ENCODE assay signal across 6 cellular contexts in genomic region chr9:136769710-136770191, GRCh38. TPM values are rescaled to one million over a fixed set of nuclear protein-coding genes. Genes with fewer than 3 reads are reported as not detected.
DNase-seq lines count a peak whose midpoint lies in the region; ATAC-seq and TF ChIP-seq lines count a peak whose summit lies in the region.

No MANE protein-coding gene starts in this region.

- no peak overlapping the region for H2BK12ac ChIP-seq in mesenchymal stem cell (ENCODE audit: low read length in 2 of 2)

- no peak overlapping the region for H3K4me3 ChIP-seq in liver (ENCODE audit: low read depth in 1 of 3, low read length in 3 of 3)
- H3K4me3 ChIP-seq in mesenchymal stem cell (ENCODE audit: insufficient read depth in 1 of 2, low read depth in 1 of 2, low read length in 2 of 2): no peak overlapping the region

- TF ChIP-seq RAD21 in liver (IDR thresholded peaks at IDR 0.05): peak in 1 of 2 donors; percentile 11

- DNase-seq in activated effector memory CD4-positive, alpha-beta T cell treated with anti-CD3 and anti-CD28 coated beads, Interleukin-2, amount 50 U/mL, for 16 hours: peak; percentile 81
- DNase-seq in activated effector memory CD4-positive, alpha-beta T cell treated with Interleukin-2 at 50 U/mL for 16 hours: no peak
- DNase-seq in activated T-cell treated with anti-CD3 and anti-CD28 coated beads, Interleukin-2, amount 50 U/mL, for 72 hours: peak; percentile 71
- no peak for DNase-seq in mesenchymal stem cell

- no peak overlapping the region for H3K23ac ChIP-seq in mesenchymal stem cell (ENCODE audit: low read length in 2 of 2)

- H3K4me1 ChIP-seq in liver (ENCODE audit: control insufficient read depth in 4 of 4, insufficient read depth in 4 of 4, low read length in 3 of 4): no peaks in the 10 kb centered on the region
- H3K4me1 ChIP-seq in mesenchymal stem cell (ENCODE audit: control insufficient read depth, insufficient read depth, low read depth, low read length): peaks cover 2% of the 10 kb centered on the region

- no peak overlapping the region for H3K27ac Mint-ChIP-seq in activated T-cell treated with anti-CD3 and anti-CD28 coated beads, Interleukin-2, amount 50 U/mL, for 72 hours

- H3K4me2 ChIP-seq in mesenchymal stem cell (ENCODE audit: low read length, poor library complexity, severe bottlenecking): no peak overlapping the region

- peaks cover 27% of the 10 kb centered on the region for H3K27me3 Mint-ChIP-seq in activated T-cell treated with anti-CD3 and anti-CD28 coated beads, Interleukin-2, amount 50 U/mL, for 72 hours (ENCODE audit: low read depth)

- H3K9me3 ChIP-seq in liver (ENCODE audit: control insufficient read depth in 4 of 4, low read length in 3 of 4) (peaks cover 4 to 8% (median 5%) of the 10 kb centered on the region in 4 donors), mesenchymal stem cell (ENCODE audit: control insufficient read depth, low read length) (peaks cover 13% of the 10 kb centered on the region)

- whole genome bisulfite sequencing in liver: 23% methylated on average over 16 of the region's 16 CpGs
- WGBS in mesenchymal stem cell: 32% methylated on average over 8 of the region's 16 CpGs

- peaks cover 24% of the 10 kb centered on the region for H3K4me1 Mint-ChIP-seq in activated T-cell treated with anti-CD3 and anti-CD28 coated beads, Interleukin-2, amount 50 U/mL, for 72 hours (ENCODE audit: low read depth)

- H2AFZ ChIP-seq in mesenchymal stem cell (ENCODE audit: low read depth, low read length): no peak overlapping the region

- H3K27me3 ChIP-seq in liver (ENCODE audit: control insufficient read depth in 4 of 4, insufficient read depth in 4 of 4, low read length in 3 of 4) (no peaks in the 10 kb centered on the region), mesenchymal stem cell (ENCODE audit: control insufficient read depth in 1 of 2, insufficient read depth in 1 of 2, low read length in 2 of 2) (peaks cover 18 to 38% of the 10 kb centered on the region in 2 experiments)

- peak overlapping the region in 1 of 2 donors; percentile 56 for H3K4me3 Mint-ChIP-seq in activated T-cell treated with anti-CD3 and anti-CD28 coated beads, Interleukin-2, amount 50 U/mL, for 72 hours

- H3K27ac ChIP-seq in liver (ENCODE audit: low read depth in 1 of 2, low read length in 2 of 2) (no peak overlapping the region), mesenchymal stem cell (ENCODE audit: low read length, poor library complexity, severe bottlenecking) (no peak overlapping the region)

- no peak overlapping the region for H2BK5ac ChIP-seq in mesenchymal stem cell (ENCODE audit: low read depth, low read length, poor library complexity, severe bottlenecking)

- H3K14ac ChIP-seq in mesenchymal stem cell (ENCODE audit: low read length in 2 of 2): no peak overlapping the region

- H2BK15ac ChIP-seq in mesenchymal stem cell (ENCODE audit: low read depth, poor library complexity, severe bottlenecking): no peak overlapping the region

- no peak overlapping the region for H2AK5ac ChIP-seq in mesenchymal stem cell (ENCODE audit: low read length, severe bottlenecking)

- H3K36me3 Mint-ChIP-seq in activated T-cell treated with anti-CD3 and anti-CD28 coated beads, Interleukin-2, amount 50 U/mL, for 72 hours (ENCODE audit: insufficient read depth in 2 of 2): peaks cover 0 to 3% of the 10 kb centered on the region in 2 donors

- peaks cover 0 to 6% of the 10 kb centered on the region in 2 donors for H3K9me3 Mint-ChIP-seq in activated T-cell treated with anti-CD3 and anti-CD28 coated beads, Interleukin-2, amount 50 U/mL, for 72 hours

- no peak overlapping the region for H3K9ac ChIP-seq in liver (ENCODE audit: low read depth in 1 of 2, low read length in 2 of 2)
- no peak overlapping the region for H3K9ac ChIP-seq in mesenchymal stem cell (ENCODE audit: low read length)

- H4K91ac ChIP-seq in mesenchymal stem cell (ENCODE audit: low read length): no peak overlapping the region

- H3K36me3 ChIP-seq in liver (ENCODE audit: control insufficient read depth in 4 of 4, insufficient read depth in 3 of 4, low read depth in 1 of 4, low read length in 3 of 4) (no peaks in the 10 kb centered on the region), mesenchymal stem cell (ENCODE audit: control insufficient read depth in 1 of 2, insufficient read depth in 2 of 2, low read depth in 1 of 2, low read length in 2 of 2) (no peaks in the 10 kb centered on the region)

- TF ChIP-seq CTCF in liver (IDR thresholded peaks at IDR 0.05; ENCODE audit: low read depth, low read length, missing input control): peak; percentile 43

- peak; percentile 81 to 85 for ATAC-seq in activated T-cell treated with anti-CD3 and anti-CD28 coated beads, Interleukin-2, amount 50 U/mL, for 72 hours (replicated peaks in 1 of 2)
- ATAC-seq in GM18868 (IDR thresholded peaks at IDR 0.05; ENCODE audit: unreplicated experiment): no peak

- H2BK120ac ChIP-seq in mesenchymal stem cell (ENCODE audit: low read depth, low read length): no peak overlapping the region

- no peaks in the 10 kb centered on the region for H3K79me1 ChIP-seq in mesenchymal stem cell (replicated peaks; ENCODE audit: low read length, poor library complexity, severe bottlenecking)

- no peak overlapping the region for H4K8ac ChIP-seq in mesenchymal stem cell (ENCODE audit: low read length)

- H3K4ac ChIP-seq in mesenchymal stem cell (ENCODE audit: low read depth in 1 of 2, low read length in 2 of 2): no peak overlapping the region

- no peak overlapping the region for H3K18ac ChIP-seq in mesenchymal stem cell (ENCODE audit: low read depth in 1 of 2, low read length in 2 of 2)

TF ChIP-seq in liver, 16 proteins besides CTCF, POLR2A, EP300 and RAD21 (continues in another document):
- no peak for TF ChIP-seq NR2F2 (IDR thresholded peaks at IDR 0.05)
- no peak for TF ChIP-seq MAX (IDR thresholded peaks at IDR 0.05)
- TF ChIP-seq JUND (IDR thresholded peaks at IDR 0.05): no peak
- no peak for TF ChIP-seq YY1 (IDR thresholded peaks at IDR 0.05)
- no peak for TF ChIP-seq HNF4G (IDR thresholded peaks at IDR 0.05)
- no peak for TF ChIP-seq ATF3 (IDR thresholded peaks at IDR 0.05)
- no peak for TF ChIP-seq FOXA2 (IDR thresholded peaks at IDR 0.05)
- no peak for TF ChIP-seq TAF1 (conservative IDR thresholded peaks at IDR 0.05)
- TF ChIP-seq FOXA1 (IDR thresholded peaks at IDR 0.05): no peak
- TF ChIP-seq RXRA (IDR thresholded peaks at IDR 0.05): no peak
- TF ChIP-seq GABPA (IDR thresholded peaks at IDR 0.05 in 1 of 2, conservative IDR thresholded peaks at IDR 0.05 in 1 of 2): no peak
- TF ChIP-seq REST (IDR thresholded peaks at IDR 0.05): no peak

RNA-seq across cellular contexts. Expression of gene LCN15, which starts 5.4 kb away (rescaled TPM):
- not detected for total RNA-seq in activated T-cell treated with anti-CD3 and anti-CD28 coated beads, Interleukin-2, amount 50 U/mL, for 72 hours
- total RNA-seq in liver: not detected
- polyA plus RNA-seq in liver: not detected
- polyA plus RNA-seq in mesenchymal stem cell (2013, experiment 1 of 2): not detected
- not detected for polyA plus RNA-seq in mesenchymal stem cell (2013, experiment 2 of 2)

RNA-seq across cellular contexts. Expression of gene LCN8, which starts 11.7 kb away (rescaled TPM):
- total RNA-seq in activated T-cell treated with anti-CD3 and anti-CD28 coated beads, Interleukin-2, amount 50 U/mL, for 72 hours: not detected
- total RNA-seq in liver: not detected
- polyA plus RNA-seq in liver: not detected
- not detected for polyA plus RNA-seq in mesenchymal stem cell (2013, experiment 1 of 2)
- polyA plus RNA-seq in mesenchymal stem cell (2013, experiment 2 of 2): not detected

RNA-seq across cellular contexts. Expression of gene TMEM141, which starts 21.4 kb away (rescaled TPM):
- 10 to 100 TPM; 18.7 to 20.9 TPM for total RNA-seq in activated T-cell treated with anti-CD3 and anti-CD28 coated beads, Interleukin-2, amount 50 U/mL, for 72 hours
- total RNA-seq in liver: 10 to 100 TPM; 32.2 to 58.9 TPM
- 10 to 100 TPM; 73.6 to 74.7 TPM for polyA plus RNA-seq in liver
- 58.1 TPM for polyA plus RNA-seq in mesenchymal stem cell (2013, experiment 1 of 2)
- polyA plus RNA-seq in mesenchymal stem cell (2013, experiment 2 of 2): 53.8 TPM

RNA-seq across cellular contexts. Expression of gene LCN6, which starts 21.4 kb away (rescaled TPM):
- total RNA-seq in activated T-cell treated with anti-CD3 and anti-CD28 coated beads, Interleukin-2, amount 50 U/mL, for 72 hours: not detected
- not detected for total RNA-seq in liver
- polyA plus RNA-seq in liver: under 1 TPM; 0.14 to 0.32 TPM
- polyA plus RNA-seq in mesenchymal stem cell (2013, experiment 1 of 2): not detected
- not detected for polyA plus RNA-seq in mesenchymal stem cell (2013, experiment 2 of 2)

RNA-seq across cellular contexts. Expression of gene CCDC183, which starts 26.4 kb away (rescaled TPM):
- total RNA-seq in activated T-cell treated with anti-CD3 and anti-CD28 coated beads, Interleukin-2, amount 50 U/mL, for 72 hours: under 1 TPM; 0.46 to 0.72 TPM
- 1 to 10 TPM in 1 of 2 donors, under 1 TPM in 1; 0.75 to 1.8 TPM for total RNA-seq in liver
- polyA plus RNA-seq in liver: 1 to 10 TPM in 1 of 2 donors, under 1 TPM in 1; 0.20 to 1.3 TPM
- polyA plus RNA-seq in mesenchymal stem cell (2013, experiment 1 of 2): 3.2 TPM
- polyA plus RNA-seq in mesenchymal stem cell (2013, experiment 2 of 2): 2.7 TPM

Comparison
In these comparisons a context has a peak if more than half of its experiments do, and no peak if none do; other contexts are left out.
1. DNase-seq: peak in activated effector memory CD4-positive, alpha-beta T cell treated with anti-CD3 and anti-CD28 coated beads, Interleukin-2, amount 50 U/mL, for 16 hours (single experiment) and activated T-cell treated with anti-CD3 and anti-CD28 coated beads, Interleukin-2, amount 50 U/mL, for 72 hours (2 of 2); none in activated effector memory CD4-positive, alpha-beta T cell treated with Interleukin-2 at 50 U/mL for 16 hours (single experiment) and mesenchymal stem cell (single experiment).